ENCODE assay signal across 12 cellular contexts in the genomic region with DNA sequence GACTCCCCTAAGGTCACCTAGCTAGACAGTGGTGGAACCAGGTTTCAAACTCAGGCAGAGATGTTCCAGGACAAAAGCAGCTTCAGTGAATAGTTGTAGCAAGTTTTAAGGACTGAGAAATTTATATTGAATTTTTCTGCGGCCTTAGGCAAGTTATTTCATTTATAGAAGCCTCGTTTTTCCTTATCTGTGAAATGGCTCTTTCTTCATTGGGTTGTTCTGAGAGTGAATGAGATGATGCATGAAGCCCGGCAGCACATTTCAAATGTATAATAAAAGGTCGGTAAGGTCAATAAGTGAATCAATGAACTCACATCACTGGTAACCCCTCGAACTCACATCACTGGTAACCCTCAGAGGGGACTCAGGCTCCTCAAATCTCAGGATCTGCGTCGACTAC. TPM values are rescaled to one million over a fixed set of nuclear protein-coding genes. Genes with fewer than 3 reads are reported as not detected.
DNase-seq lines count a peak whose midpoint lies in the region; ATAC-seq, FAIRE-seq and TF ChIP-seq lines count a peak whose summit lies in the region.
"Had no signal": no experiment of that assay in that cellular context is flagged by ENCODE, and none has a peak within 500 bp of the region (broad histone marks: within the 10 kb centered on the region; RNA-seq: fewer than 3 reads in every experiment).

No MANE protein-coding gene starts in this region.

- TF ChIP-seq CTCF in OCI-LY3 (IDR thresholded peaks at IDR 0.05; ENCODE audit: low read depth, low read length) (no peak), fibroblast of lung (conservative IDR thresholded peaks at IDR 0.05 in 1 of 2, IDR thresholded peaks at IDR 0.05 in 1 of 2; ENCODE audit: low read depth in 1 of 2, low read length in 2 of 2) (no peak), spleen (IDR thresholded peaks at IDR 0.05 in 8 of 11, conservative IDR thresholded peaks at IDR 0.05 in 3 of 11) (no peak), pancreas (IDR thresholded peaks at IDR 0.05) (no peak)

- H3K4me3 ChIP-seq in OCI-LY3 (ENCODE audit: low read length) (no peak overlapping the region), fibroblast of lung (replicated peaks in 1 of 4; ENCODE audit: control extremely low read depth in 1 of 4, insufficient read depth in 1 of 4, low read depth in 3 of 4, low read length in 4 of 4) (peak overlapping the region in 1 of 4 experiments; percentile 34), spleen (peak overlapping the region in 1 of 8 donors; percentile 85), pancreas (no peak overlapping the region)

- H3K9ac ChIP-seq in OCI-LY3 (ENCODE audit: low read length): no peak overlapping the region
- no peak overlapping the region for H3K9ac ChIP-seq in fibroblast of lung (ENCODE audit: insufficient read depth, low read length)

- H3K27ac ChIP-seq in OCI-LY3 (ENCODE audit: low read length) (no peak overlapping the region), fibroblast of lung (ENCODE audit: insufficient read depth, low read length) (no peak overlapping the region), spleen (peak overlapping the region in 7 of 8 donors; percentile 11 to 78 (median 67)), pancreas (peak overlapping the region in 2 of 4 donors; percentile 34 to 50)

- DNase-seq in T-helper 1 cell (no peak), fibroblast of lung (ENCODE audit: low read depth in 2 of 2) (no peak), spleen (peak; percentile 37), H4 (ENCODE audit: low spot score) (no peak), pancreas (no peak)
- DNase-seq in activated naive CD4-positive, alpha-beta T cell treated with anti-CD3 and anti-CD28 coated beads, Interleukin-2, amount 50 U/mL, for 72 hours (ENCODE audit: low spot score in 2 of 2): no peak
- DNase-seq: cortex of kidney; DMS79 treated with DMSO at 0.1 percent for 48 hours; NK-92 treated with Interleukin-12 subunit alpha and Interleukin-12 subunit beta, amount 100 ng/mL, for 24 hours had no signal

- H3K27me3 ChIP-seq in OCI-LY3 (ENCODE audit: low read depth, low read length) (peaks cover 30% of the 10 kb centered on the region), fibroblast of lung (ENCODE audit: control insufficient read depth, insufficient read depth, low read length) (no peaks in the 10 kb centered on the region), spleen (replicated peaks in 1 of 7) (peaks cover 0 to 21% (median 0%) of the 10 kb centered on the region in 7 donors), pancreas (no peaks in the 10 kb centered on the region)

- H3K27me3 Mint-ChIP-seq in T-helper 1 cell treated with Interleukin-12 subunit alpha and Interleukin-12 subunit beta and Interleukin-4 antibody, amounts not matched to agents 30 μg/mL and 1 μg/mL, for 36 hours (ENCODE audit: low read depth): peaks cover 41% of the 10 kb centered on the region

- no peak overlapping the region for H3K27ac Mint-ChIP-seq in T-helper 1 cell treated with Interleukin-12 subunit alpha and Interleukin-12 subunit beta and Interleukin-4 antibody, amounts not matched to agents 30 μg/mL and 1 μg/mL, for 36 hours
- H3K27ac Mint-ChIP-seq in activated naive CD4-positive, alpha-beta T cell treated with anti-CD3 and anti-CD28 coated beads, Interleukin-2, amount 50 U/mL, for 72 hours: no peak overlapping the region

- 90 to 93% (median 91%) methylated on average over 7 of the region's 7 CpGs for WGBS in spleen, 5 donors
- WGBS in pancreas, 2 donors: 80 to 81% methylated on average over 7 of the region's 7 CpGs

- no peaks in the 10 kb centered on the region for H3K9me3 Mint-ChIP-seq in T-helper 1 cell treated with Interleukin-12 subunit alpha and Interleukin-12 subunit beta and Interleukin-4 antibody, amounts not matched to agents 30 μg/mL and 1 μg/mL, for 36 hours
- H3K9me3 Mint-ChIP-seq in activated naive CD4-positive, alpha-beta T cell treated with anti-CD3 and anti-CD28 coated beads, Interleukin-2, amount 50 U/mL, for 72 hours: no peaks in the 10 kb centered on the region

- H3K4me2 ChIP-seq in OCI-LY3 (ENCODE audit: low read length): peak overlapping the region; percentile 58; the same call in 1 of the 2 replicates
- H3K4me2 ChIP-seq in fibroblast of lung (ENCODE audit: extremely low read depth, insufficient read depth, low read length): peak overlapping the region; percentile 99

- no peaks in the 10 kb centered on the region for H4K20me1 ChIP-seq in OCI-LY3 (ENCODE audit: insufficient read depth, low read length)
- H4K20me1 ChIP-seq in fibroblast of lung (ENCODE audit: control insufficient read depth, extremely low read depth, insufficient read depth, low read length): no peaks in the 10 kb centered on the region

- intact Hi-C loops in spleen (cut with DNase I; ENCODE audit: low total_unique reads): no loop called here
- intact Hi-C loops in pancreas (cut with DNase I): no loop called here

- H2AFZ ChIP-seq in OCI-LY3 (ENCODE audit: low read depth, low read length) (no peak overlapping the region), fibroblast of lung (ENCODE audit: low read length) (no peak overlapping the region)

- H3K4me1 Mint-ChIP-seq in T-helper 1 cell treated with Interleukin-12 subunit alpha and Interleukin-12 subunit beta and Interleukin-4 antibody, amounts not matched to agents 30 μg/mL and 1 μg/mL, for 36 hours (ENCODE audit: low read depth): peaks cover 25% of the 10 kb centered on the region

- H3K79me2 ChIP-seq in OCI-LY3 (ENCODE audit: low read length) (no peaks in the 10 kb centered on the region), fibroblast of lung (ENCODE audit: control insufficient read depth, insufficient read depth, low read length) (no peaks in the 10 kb centered on the region)

- H3K9me3 ChIP-seq in OCI-LY3 (ENCODE audit: insufficient read depth, low read length): no peaks in the 10 kb centered on the region
- H3K9me3 ChIP-seq in fibroblast of lung (ENCODE audit: control insufficient read depth, insufficient read depth, low read depth, low read length): no peaks in the 10 kb centered on the region
- no peaks in the 10 kb centered on the region for H3K9me3 ChIP-seq in spleen
- no peaks in the 10 kb centered on the region for H3K9me3 ChIP-seq in pancreas

- no peaks in the 10 kb centered on the region for H3K36me3 ChIP-seq in OCI-LY3 (replicated peaks; ENCODE audit: low read depth, low read length)
- no peaks in the 10 kb centered on the region for H3K36me3 ChIP-seq in fibroblast of lung (ENCODE audit: control insufficient read depth, insufficient read depth, low read length)
- H3K36me3 ChIP-seq in spleen: no peaks in the 10 kb centered on the region
- H3K36me3 ChIP-seq in pancreas: no peaks in the 10 kb centered on the region

- no peak for ATAC-seq in pancreas
- no peak for ATAC-seq in activated naive CD4-positive, alpha-beta T cell treated with anti-CD3 and anti-CD28 coated beads, Interleukin-2, amount 50 U/mL, for 72 hours

- H3K4me3 Mint-ChIP-seq in T-helper 1 cell treated with Interleukin-12 subunit alpha and Interleukin-12 subunit beta and Interleukin-4 antibody, amounts not matched to agents 30 μg/mL and 1 μg/mL, for 36 hours: peak overlapping the region; percentile 47

- no peak for TF ChIP-seq POLR2A in spleen (IDR thresholded peaks at IDR 0.05)

- no peak for FAIRE-seq in pancreas (lab: Jason Lieb, UNC)
- FAIRE-seq: A204.1 had no signal

- no peaks in the 10 kb centered on the region for H3K36me3 Mint-ChIP-seq in T-helper 1 cell treated with Interleukin-12 subunit alpha and Interleukin-12 subunit beta and Interleukin-4 antibody, amounts not matched to agents 30 μg/mL and 1 μg/mL, for 36 hours (ENCODE audit: low read depth)
- H3K36me3 Mint-ChIP-seq in activated naive CD4-positive, alpha-beta T cell treated with anti-CD3 and anti-CD28 coated beads, Interleukin-2, amount 50 U/mL, for 72 hours: peaks cover 6% of the 10 kb centered on the region in 2 donors

- H3K4me1 ChIP-seq in OCI-LY3 (ENCODE audit: low read length): peaks cover 13% of the 10 kb centered on the region
- H3K4me1 ChIP-seq in fibroblast of lung (ENCODE audit: control insufficient read depth, extremely low read depth, insufficient read depth, low read length): peaks cover 2% of the 10 kb centered on the region
- H3K4me1 ChIP-seq in spleen: peaks cover 16 to 56% (median 38%) of the 10 kb centered on the region in 6 donors
- H3K4me1 ChIP-seq in pancreas: peaks cover 8 to 15% (median 8%) of the 10 kb centered on the region in 3 donors

RNA-seq across cellular contexts. Expression of a gene that starts 1.1 kb away (rescaled TPM):
- total RNA-seq in fibroblast of lung (7.2 and 13.2 TPM in 2 replicates), spleen (10 to 100 TPM in 6 of 7 donors, 1 to 10 TPM in 1; 9.6 to 37.4 (median 14.0) TPM), pancreas (10 to 100 TPM in 1 of 6 donors, 1 to 10 TPM in 5; 4.5 to 11.1 (median 5.6) TPM)
- polyA plus RNA-seq in fibroblast of lung (16.4 and 27.1 TPM in 2 replicates), spleen (10 to 100 TPM in 1 of 3 donors, 1 to 10 TPM in 2; 5.4 to 16.3 (median 6.6) TPM), pancreas (10 to 100 TPM; 18.6 to 25.9 TPM)
- 10.4 and 20.3 TPM in 2 replicates for polyA plus RNA-seq in fibroblast of lung (2012)
- polyA minus RNA-seq in fibroblast of lung (ENCODE audit: low replicate concordance): 17.8 and 18.3 TPM in 2 replicates
- total RNA-seq in H4 (2014; rRNA removed; shearing (Covaris generic)): 8.9 and 11.5 TPM in 2 replicates
- total RNA-seq in activated naive CD4-positive, alpha-beta T cell treated with anti-CD3 and anti-CD28 coated beads, Interleukin-2, amount 50 U/mL, for 72 hours: 1 to 10 TPM in 1 of 2 donors, under 1 TPM in 1; 0.23 to 2.5 TPM

Comparison
In these comparisons a context has a peak if more than half of its experiments do, and no peak if none do; other contexts are left out.
1. H3K27ac ChIP-seq: peak in spleen (7 of 8); none in OCI-LY3 (single experiment) and fibroblast of lung (single experiment).